In genomic region chr1:165871311-165872067, GRCh38 we compare ENCODE assay signal across 8 cellular contexts. TPM values are rescaled to one million over a fixed set of nuclear protein-coding genes. Genes with fewer than 3 reads are reported as not detected.
A peak's percentile ranks its signal among the peaks of the same experiment; 100 is the strongest.
DNase-seq lines count a peak whose midpoint lies in the region; ATAC-seq lines count a peak whose summit lies in the region.

No MANE protein-coding gene starts in this region.

- H3K27ac ChIP-seq in SJSA1: no peak overlapping the region

- H3K36me3 ChIP-seq in SJSA1: no peaks in the 10 kb centered on the region

- no peaks in the 10 kb centered on the region for H3K27me3 Mint-ChIP-seq in activated naive CD4-positive, alpha-beta T cell treated with anti-CD3 and anti-CD28 coated beads, Interleukin-2, amount 50 U/mL, for 24 hours

- peaks cover 55% of the 10 kb centered on the region for H3K4me1 Mint-ChIP-seq in activated naive CD4-positive, alpha-beta T cell treated with anti-CD3 and anti-CD28 coated beads, Interleukin-2, amount 50 U/mL, for 24 hours

- H3K9me3 Mint-ChIP-seq in activated naive CD4-positive, alpha-beta T cell treated with anti-CD3 and anti-CD28 coated beads, Interleukin-2, amount 50 U/mL, for 24 hours: no peaks in the 10 kb centered on the region

- peak overlapping the region; percentile 56 for H3K27ac Mint-ChIP-seq in activated naive CD4-positive, alpha-beta T cell treated with anti-CD3 and anti-CD28 coated beads, Interleukin-2, amount 50 U/mL, for 24 hours

- no peaks in the 10 kb centered on the region for H3K27me3 ChIP-seq in SJSA1 (replicated peaks)

- peak overlapping the region; percentile 59 for H3K4me3 Mint-ChIP-seq in activated naive CD4-positive, alpha-beta T cell treated with anti-CD3 and anti-CD28 coated beads, Interleukin-2, amount 50 U/mL, for 24 hours

- H3K9me3 ChIP-seq in SJSA1 (replicated peaks): no peaks in the 10 kb centered on the region

- DNase-seq in COLO668 (lab: John Stamatoyannopoulos, UW; ENCODE audit: unreplicated experiment) (peak; percentile 34), SJSA1 (ENCODE audit: low read depth in 1 of 2, low spot score in 2 of 2) (peak; percentile 51 to 61), inferior parietal cortex (ENCODE audit: extremely low spot score) (peak; percentile 59), T1000 (lab: John Stamatoyannopoulos, UW) (no peak)
- peak; percentile 18 to 25 for DNase-seq in stimulated activated CD8-positive, alpha-beta memory T cell treated with anti-CD3 and anti-CD28 coated beads, Interleukin-7, amount 100 ng/mL, for 4 hours (ENCODE audit: low read depth in 2 of 2)

- no peaks in the 10 kb centered on the region for H3K4me1 ChIP-seq in SJSA1 (replicated peaks)

- ATAC-seq in GM19328 (IDR thresholded peaks at IDR 0.05; ENCODE audit: unreplicated experiment) (peak; percentile 80), HG03354 (IDR thresholded peaks at IDR 0.05; ENCODE audit: poor library complexity, severe bottlenecking, unreplicated experiment) (peak; percentile 70)

- no peak overlapping the region for H3K4me3 ChIP-seq in SJSA1

- no peaks in the 10 kb centered on the region for H3K36me3 Mint-ChIP-seq in activated naive CD4-positive, alpha-beta T cell treated with anti-CD3 and anti-CD28 coated beads, Interleukin-2, amount 50 U/mL, for 24 hours

RNA-seq across cellular contexts. Expression of gene UCK2, which starts 44.1 kb away (rescaled TPM):
- 38.8 and 63.7 TPM in 2 replicates for total RNA-seq in SJSA1 (2014; rRNA removed; shearing (Covaris generic))
